Comparison of ENCODE assay signal across 24 cellular contexts in genomic region chr3:127438951-127439350, GRCh38.
"Had no signal": no experiment of that assay in that cellular context is flagged by ENCODE, and none has a peak within 500 bp of the region (broad histone marks: within the 10 kb centered on the region; RNA-seq: fewer than 3 reads in every experiment).

No MANE protein-coding gene starts in this region.

- H3K27ac Mint-ChIP-seq: activated CD8-positive, alpha-beta T cell treated with anti-CD3 and anti-CD28 coated beads for 36 hours; activated naive CD8-positive, alpha-beta T cell treated with anti-CD3 and anti-CD28 coated beads, Interleukin-2, amount 10 ng/mL, durations not matched to agents 7 days and 5 days; activated T-helper 2 cell treated with anti-CD3 and anti-CD28 coated beads, Interferon-gamma antibody, Interleukin-2, Interleukin-4, amounts not matched to agents 10 μg/mL and 5 μg/mL and 100 μg/mL, durations not matched to agents 14 hours and 24 hours and 36 hours; mesothelial cell of epicardium; nephron; stimulated activated memory B cell treated with anti-CD40 and anti-IgM and Interleukin-4, amounts not matched to agents 10 μg/mL and 1 μg/mL and 100 μg/mL, for 72 hours; T-helper 1 cell treated with Interleukin-12 subunit alpha and Interleukin-12 subunit beta and Interleukin-4 antibody, amounts not matched to agents 30 μg/mL and 1 μg/mL, for 36 hours had no signal

- DNase-seq: activated CD4-positive, alpha-beta T cell treated with anti-CD3 and anti-CD28 coated beads for 4 hours; activated CD4-positive, CD25-positive, alpha-beta regulatory T cell; activated CD8-positive, alpha-beta T cell treated with anti-CD3 and anti-CD28 coated beads for 36 hours; activated naive CD4-positive, alpha-beta T cell; activated naive CD8-positive, alpha-beta T cell treated with anti-CD3 and anti-CD28 coated beads, Interleukin-2, amount 10 ng/mL, durations not matched to agents 7 days and 5 days; activated T-cell treated with anti-CD3 and anti-CD28 coated beads, Interleukin-2, amount 50 U/mL, for 4 hours; amniotic stem cell; cerebellar nuclear complex; effector CD4-positive, alpha-beta T cell; erythroblast; foreskin keratinocyte; right cardiac atrium had no signal

- H3K4me3 Mint-ChIP-seq: activated CD8-positive, alpha-beta T cell treated with anti-CD3 and anti-CD28 coated beads for 36 hours; activated naive CD8-positive, alpha-beta T cell treated with anti-CD3 and anti-CD28 coated beads, Interleukin-2, amount 10 ng/mL, durations not matched to agents 7 days and 5 days; activated T-cell treated with anti-CD3 and anti-CD28 coated beads, Interleukin-2, amount 50 U/mL, for 4 hours; mesothelial cell of epicardium; nephron; stimulated activated memory B cell treated with anti-CD40 and anti-IgM and Interleukin-4, amounts not matched to agents 10 μg/mL and 1 μg/mL and 100 μg/mL, for 72 hours; T-helper 1 cell treated with Interleukin-12 subunit alpha and Interleukin-12 subunit beta and Interleukin-4 antibody, amounts not matched to agents 30 μg/mL and 1 μg/mL, for 36 hours had no signal

- H3K4me3 ChIP-seq: breast epithelium, left lung, lung, skin epidermis, thoracic aorta, upper lobe of left lung had no signal

- H3K27ac ChIP-seq: breast epithelium, foreskin keratinocyte, left lung, parathyroid adenoma, skin epidermis, thoracic aorta, upper lobe of left lung had no signal

- H3K27me3 ChIP-seq: breast epithelium, left lung, upper lobe of left lung had no signal

- H3K9me3 ChIP-seq: breast epithelium, left lung, thoracic aorta, upper lobe of left lung had no signal

- H3K9me3 Mint-ChIP-seq: activated CD8-positive, alpha-beta T cell treated with anti-CD3 and anti-CD28 coated beads for 36 hours; activated naive CD8-positive, alpha-beta T cell treated with anti-CD3 and anti-CD28 coated beads, Interleukin-2, amount 10 ng/mL, durations not matched to agents 7 days and 5 days; activated T-cell treated with anti-CD3 and anti-CD28 coated beads, Interleukin-2, amount 50 U/mL, for 4 hours; activated T-helper 2 cell treated with anti-CD3 and anti-CD28 coated beads, Interferon-gamma antibody, Interleukin-2, Interleukin-4, amounts not matched to agents 10 μg/mL and 5 μg/mL and 100 μg/mL, durations not matched to agents 14 hours and 24 hours and 36 hours; mesothelial cell of epicardium; nephron; stimulated activated memory B cell treated with anti-CD40 and anti-IgM and Interleukin-4, amounts not matched to agents 10 μg/mL and 1 μg/mL and 100 μg/mL, for 72 hours; T-helper 1 cell treated with Interleukin-12 subunit alpha and Interleukin-12 subunit beta and Interleukin-4 antibody, amounts not matched to agents 30 μg/mL and 1 μg/mL, for 36 hours had no signal

- H3K36me3 ChIP-seq: breast epithelium, left lung, thoracic aorta, upper lobe of left lung had no signal

- H3K4me1 Mint-ChIP-seq: activated naive CD8-positive, alpha-beta T cell treated with anti-CD3 and anti-CD28 coated beads, Interleukin-2, amount 10 ng/mL, durations not matched to agents 7 days and 5 days; mesothelial cell of epicardium; nephron; stimulated activated memory B cell treated with anti-CD40 and anti-IgM and Interleukin-4, amounts not matched to agents 10 μg/mL and 1 μg/mL and 100 μg/mL, for 72 hours had no signal

- H3K4me1 ChIP-seq: breast epithelium, foreskin keratinocyte, left lung, parathyroid adenoma, upper lobe of left lung had no signal

- ATAC-seq: activated CD8-positive, alpha-beta T cell treated with anti-CD3 and anti-CD28 coated beads for 36 hours; activated T-cell treated with anti-CD3 and anti-CD28 coated beads, Interleukin-2, amount 50 U/mL, for 4 hours; foreskin keratinocyte; left lung; right cardiac atrium had no signal

- H3K36me3 Mint-ChIP-seq: activated naive CD8-positive, alpha-beta T cell treated with anti-CD3 and anti-CD28 coated beads, Interleukin-2, amount 10 ng/mL, durations not matched to agents 7 days and 5 days; mesothelial cell of epicardium; stimulated activated memory B cell treated with anti-CD40 and anti-IgM and Interleukin-4, amounts not matched to agents 10 μg/mL and 1 μg/mL and 100 μg/mL, for 72 hours had no signal

- H3K27me3 Mint-ChIP-seq: activated CD8-positive, alpha-beta T cell treated with anti-CD3 and anti-CD28 coated beads for 36 hours had no signal
